ENCODE assay signal across 8 cellular contexts in the genomic region with DNA sequence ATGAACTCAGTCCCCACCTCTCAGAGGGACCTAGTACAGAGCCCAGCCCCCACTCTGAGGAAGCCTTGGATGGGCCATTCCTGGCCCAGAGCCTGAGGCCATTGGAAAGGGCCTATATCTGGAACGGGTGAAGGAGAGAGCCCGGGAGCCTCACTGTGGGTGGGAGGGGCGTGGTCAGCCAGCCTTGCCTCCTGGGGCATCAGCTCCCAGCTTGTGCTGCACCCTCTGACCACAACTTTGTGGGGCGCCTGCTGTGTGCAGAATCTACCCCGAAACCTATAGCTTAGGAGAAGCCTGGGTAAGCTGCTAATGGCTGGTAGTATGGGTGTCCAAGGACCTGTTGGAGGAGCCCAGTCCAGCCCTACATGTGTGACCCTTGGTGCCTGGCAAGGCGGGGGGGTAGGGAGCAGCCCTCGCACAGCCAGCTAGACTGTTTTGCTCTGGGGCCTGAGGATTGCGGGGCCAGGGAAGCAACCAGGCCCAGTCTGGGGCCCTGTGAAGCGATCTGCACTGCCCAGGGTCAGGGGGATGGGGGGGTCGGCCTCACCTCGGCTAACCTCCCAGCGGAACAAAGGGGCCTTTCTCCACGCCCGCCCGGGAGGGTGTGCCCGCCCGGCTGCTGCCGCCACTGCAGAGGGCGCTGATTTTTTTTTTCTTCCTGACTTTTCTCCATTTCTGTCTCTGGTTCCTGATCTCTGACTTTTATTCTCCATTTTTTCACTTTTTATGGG. TPM values are rescaled to one million over a fixed set of nuclear protein-coding genes. Genes with fewer than 3 reads are reported as not detected.
DNase-seq lines count a peak whose midpoint lies in the region.

No MANE protein-coding gene starts in this region.

- no peaks in the 10 kb centered on the region for H3K9me3 Mint-ChIP-seq in activated T-helper 2 cell treated with anti-CD3 and anti-CD28 coated beads, Interferon-gamma antibody, Interleukin-2, Interleukin-4, amounts not matched to agents 10 μg/mL and 5 μg/mL and 100 μg/mL, durations not matched to agents 14 hours and 24 hours and 36 hours
- no peaks in the 10 kb centered on the region for H3K9me3 Mint-ChIP-seq in activated T-helper 1 cell treated with anti-CD3 and anti-CD28 coated beads, Interleukin-12 subunit alpha, Interleukin-12 subunit beta, Interleukin-2, Interleukin-4 antibody, amounts not matched to agents 30 ng/mL and 10 ng/mL and 1 ng/mL, durations not matched to agents 14 hours and 24 hours and 36 hours

- intact Hi-C loops in activated T-helper 2 cell treated with anti-CD3 and anti-CD28 coated beads, Interferon-gamma antibody, Interleukin-2, Interleukin-4, amounts not matched to agents 10 μg/mL and 5 μg/mL and 100 μg/mL, durations not matched to agents 14 hours and 24 hours and 36 hours (cut with micrococcal nuclease), result no loop called here
- intact Hi-C loops in activated T-helper 1 cell treated with anti-CD3 and anti-CD28 coated beads, Interleukin-12 subunit alpha, Interleukin-12 subunit beta, Interleukin-2, Interleukin-4 antibody, amounts not matched to agents 30 ng/mL and 10 ng/mL and 1 ng/mL, durations not matched to agents 14 hours and 24 hours and 36 hours (cut with micrococcal nuclease), result loop anchor here (2.0 kb wide), 1 partner anchor 28 kb away; no protein-coding TSS in a partner anchor

- peaks cover 4% of the 10 kb centered on the region for H3K4me1 Mint-ChIP-seq in activated T-helper 2 cell treated with anti-CD3 and anti-CD28 coated beads, Interferon-gamma antibody, Interleukin-2, Interleukin-4, amounts not matched to agents 10 μg/mL and 5 μg/mL and 100 μg/mL, durations not matched to agents 14 hours and 24 hours and 36 hours (ENCODE audit: low read depth)
- peaks cover 6% of the 10 kb centered on the region for H3K4me1 Mint-ChIP-seq in activated T-helper 1 cell treated with anti-CD3 and anti-CD28 coated beads, Interleukin-12 subunit alpha, Interleukin-12 subunit beta, Interleukin-2, Interleukin-4 antibody, amounts not matched to agents 30 ng/mL and 10 ng/mL and 1 ng/mL, durations not matched to agents 14 hours and 24 hours and 36 hours (ENCODE audit: low read depth)

- no peaks in the 10 kb centered on the region for H3K36me3 Mint-ChIP-seq in activated T-helper 2 cell treated with anti-CD3 and anti-CD28 coated beads, Interferon-gamma antibody, Interleukin-2, Interleukin-4, amounts not matched to agents 10 μg/mL and 5 μg/mL and 100 μg/mL, durations not matched to agents 14 hours and 24 hours and 36 hours (ENCODE audit: low read depth)
- no peaks in the 10 kb centered on the region for H3K36me3 Mint-ChIP-seq in activated T-helper 1 cell treated with anti-CD3 and anti-CD28 coated beads, Interleukin-12 subunit alpha, Interleukin-12 subunit beta, Interleukin-2, Interleukin-4 antibody, amounts not matched to agents 30 ng/mL and 10 ng/mL and 1 ng/mL, durations not matched to agents 14 hours and 24 hours and 36 hours (ENCODE audit: low read depth)

- H3K27ac Mint-ChIP-seq in activated T-helper 2 cell treated with anti-CD3 and anti-CD28 coated beads, Interferon-gamma antibody, Interleukin-2, Interleukin-4, amounts not matched to agents 10 μg/mL and 5 μg/mL and 100 μg/mL, durations not matched to agents 14 hours and 24 hours and 36 hours, result no peak overlapping the region
- H3K27ac Mint-ChIP-seq in activated T-helper 1 cell treated with anti-CD3 and anti-CD28 coated beads, Interleukin-12 subunit alpha, Interleukin-12 subunit beta, Interleukin-2, Interleukin-4 antibody, amounts not matched to agents 30 ng/mL and 10 ng/mL and 1 ng/mL, durations not matched to agents 14 hours and 24 hours and 36 hours, result no peak overlapping the region

- DNase-seq in HK-2 (ENCODE audit: unreplicated experiment) (peak; percentile 42), hypothalamus (lab: John Stamatoyannopoulos, UW) (peak in 34 of 51 donors; percentile 17 to 75 (median 54)), superior temporal gyrus (ENCODE audit: extremely low spot score) (peak; percentile 70), KG1 (lab: John Stamatoyannopoulos, UW) (no peak), NCI-H82 (lab: John Stamatoyannopoulos, UW) (no peak), NCI-H510A treated with DMSO at 0.1 percent for 48 hours (lab: John Stamatoyannopoulos, UW) (no peak)
- DNase-seq in activated T-helper 2 cell treated with anti-CD3 and anti-CD28 coated beads, Interferon-gamma antibody, Interleukin-2, Interleukin-4, amounts not matched to agents 10 μg/mL and 5 μg/mL and 100 μg/mL, durations not matched to agents 14 hours and 24 hours and 36 hours (ENCODE audit: low spot score), result no peak
- no peak for DNase-seq in activated T-helper 1 cell treated with anti-CD3 and anti-CD28 coated beads, Interleukin-12 subunit alpha, Interleukin-12 subunit beta, Interleukin-2, Interleukin-4 antibody, amounts not matched to agents 30 ng/mL and 10 ng/mL and 1 ng/mL, durations not matched to agents 14 hours and 24 hours and 36 hours (ENCODE audit: low spot score)

- H3K27me3 Mint-ChIP-seq in activated T-helper 2 cell treated with anti-CD3 and anti-CD28 coated beads, Interferon-gamma antibody, Interleukin-2, Interleukin-4, amounts not matched to agents 10 μg/mL and 5 μg/mL and 100 μg/mL, durations not matched to agents 14 hours and 24 hours and 36 hours (ENCODE audit: low read depth), result peaks cover 29% of the 10 kb centered on the region
- peaks cover 27% of the 10 kb centered on the region for H3K27me3 Mint-ChIP-seq in activated T-helper 1 cell treated with anti-CD3 and anti-CD28 coated beads, Interleukin-12 subunit alpha, Interleukin-12 subunit beta, Interleukin-2, Interleukin-4 antibody, amounts not matched to agents 30 ng/mL and 10 ng/mL and 1 ng/mL, durations not matched to agents 14 hours and 24 hours and 36 hours (ENCODE audit: insufficient read depth)

- peak overlapping the region; percentile 70 for H3K4me3 Mint-ChIP-seq in activated T-helper 2 cell treated with anti-CD3 and anti-CD28 coated beads, Interferon-gamma antibody, Interleukin-2, Interleukin-4, amounts not matched to agents 10 μg/mL and 5 μg/mL and 100 μg/mL, durations not matched to agents 14 hours and 24 hours and 36 hours (ENCODE audit: low read depth)
- no peak overlapping the region for H3K4me3 Mint-ChIP-seq in activated T-helper 1 cell treated with anti-CD3 and anti-CD28 coated beads, Interleukin-12 subunit alpha, Interleukin-12 subunit beta, Interleukin-2, Interleukin-4 antibody, amounts not matched to agents 30 ng/mL and 10 ng/mL and 1 ng/mL, durations not matched to agents 14 hours and 24 hours and 36 hours

RNA-seq across cellular contexts. Expression of gene LYL1, which starts 42.3 kb away (rescaled TPM):
- total RNA-seq in activated T-helper 2 cell treated with anti-CD3 and anti-CD28 coated beads, Interferon-gamma antibody, Interleukin-2, Interleukin-4, amounts not matched to agents 10 μg/mL and 5 μg/mL and 100 μg/mL, durations not matched to agents 14 hours and 24 hours and 36 hours, result 5.5 and 5.6 TPM in 2 replicates
- total RNA-seq in activated T-helper 1 cell treated with anti-CD3 and anti-CD28 coated beads, Interleukin-12 subunit alpha, Interleukin-12 subunit beta, Interleukin-2, Interleukin-4 antibody, amounts not matched to agents 30 ng/mL and 10 ng/mL and 1 ng/mL, durations not matched to agents 14 hours and 24 hours and 36 hours, result 2.4 and 2.5 TPM in 2 replicates

RNA-seq across cellular contexts. Expression of gene TRMT1, which starts 56.1 kb away (rescaled TPM):
- 112 and 116 TPM in 2 replicates for total RNA-seq in activated T-helper 2 cell treated with anti-CD3 and anti-CD28 coated beads, Interferon-gamma antibody, Interleukin-2, Interleukin-4, amounts not matched to agents 10 μg/mL and 5 μg/mL and 100 μg/mL, durations not matched to agents 14 hours and 24 hours and 36 hours
- 154 and 157 TPM in 2 replicates for total RNA-seq in activated T-helper 1 cell treated with anti-CD3 and anti-CD28 coated beads, Interleukin-12 subunit alpha, Interleukin-12 subunit beta, Interleukin-2, Interleukin-4 antibody, amounts not matched to agents 30 ng/mL and 10 ng/mL and 1 ng/mL, durations not matched to agents 14 hours and 24 hours and 36 hours

RNA-seq across cellular contexts. Expression of gene NACC1, which starts 57.7 kb away (rescaled TPM):
- total RNA-seq in activated T-helper 2 cell treated with anti-CD3 and anti-CD28 coated beads, Interferon-gamma antibody, Interleukin-2, Interleukin-4, amounts not matched to agents 10 μg/mL and 5 μg/mL and 100 μg/mL, durations not matched to agents 14 hours and 24 hours and 36 hours, result 117 and 132 TPM in 2 replicates
- total RNA-seq in activated T-helper 1 cell treated with anti-CD3 and anti-CD28 coated beads, Interleukin-12 subunit alpha, Interleukin-12 subunit beta, Interleukin-2, Interleukin-4 antibody, amounts not matched to agents 30 ng/mL and 10 ng/mL and 1 ng/mL, durations not matched to agents 14 hours and 24 hours and 36 hours, result 124 TPM in 2 replicates

Comparison
In these comparisons a context has a peak if more than half of its experiments do, and no peak if none do; other contexts are left out.
1. DNase-seq: peak in HK-2 (single experiment), hypothalamus (34 of 51) and superior temporal gyrus (single experiment); none in activated T-helper 2 cell treated with anti-CD3 and anti-CD28 coated beads, Interferon-gamma antibody, Interleukin-2, Interleukin-4, amounts not matched to agents 10 μg/mL and 5 μg/mL and 100 μg/mL, durations not matched to agents 14 hours and 24 hours and 36 hours (single experiment), activated T-helper 1 cell treated with anti-CD3 and anti-CD28 coated beads, Interleukin-12 subunit alpha, Interleukin-12 subunit beta, Interleukin-2, Interleukin-4 antibody, amounts not matched to agents 30 ng/mL and 10 ng/mL and 1 ng/mL, durations not matched to agents 14 hours and 24 hours and 36 hours (single experiment), KG1 (single experiment), NCI-H82 (single experiment) and NCI-H510A treated with DMSO at 0.1 percent for 48 hours (single experiment).